ENCODE assay signal across 20 cellular contexts in the genomic region with DNA sequence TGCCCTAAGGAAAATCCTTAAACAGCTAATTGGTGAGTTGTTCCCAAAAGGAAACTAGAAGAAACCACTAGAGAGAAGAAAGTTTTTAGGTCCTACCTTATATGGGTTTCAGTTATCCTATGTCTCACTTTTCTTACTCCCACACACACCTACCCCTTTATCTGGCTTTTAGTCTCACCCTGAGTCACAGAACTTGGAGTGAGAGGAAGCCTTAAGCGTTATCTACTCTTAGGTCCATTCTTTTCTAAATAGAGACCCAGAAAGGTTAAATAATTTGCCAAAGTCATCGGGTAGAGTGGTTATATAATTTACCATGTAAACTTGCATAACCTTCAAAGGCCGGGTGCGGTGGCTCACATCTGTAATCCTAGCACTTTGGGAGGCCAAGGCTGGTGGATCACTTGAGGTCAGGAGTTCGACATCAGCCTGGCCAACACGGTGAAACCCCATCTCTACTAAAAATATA. TPM values are rescaled to one million over a fixed set of nuclear protein-coding genes. Genes with fewer than 3 reads are reported as not detected.
DNase-seq lines count a peak whose midpoint lies in the region; ATAC-seq and TF ChIP-seq lines count a peak whose summit lies in the region.
"Had no signal": no experiment of that assay in that cellular context is flagged by ENCODE, and none has a peak within 500 bp of the region (broad histone marks: within the 10 kb centered on the region; RNA-seq: fewer than 3 reads in every experiment).

No MANE protein-coding gene starts in this region.

- H2AFZ ChIP-seq in IMR-90 (replicated peaks; ENCODE audit: low read length, poor library complexity) (no peak overlapping the region), osteoblast (ENCODE audit: low read length) (no peak overlapping the region)

- no peak overlapping the region for H4K5ac ChIP-seq in IMR-90 (ENCODE audit: low read depth, low read length)

- H3K27me3 ChIP-seq in IMR-90 (ENCODE audit: control insufficient read depth, insufficient read depth, low read length) (no peaks in the 10 kb centered on the region), osteoblast (ENCODE audit: insufficient read depth, low read length) (no peaks in the 10 kb centered on the region)

- BruUV-seq in IMR-90 (replicated peaks; lab: Mats Ljungman, UMichigan), result no TSS peak

- no peak overlapping the region for H3K27ac Mint-ChIP-seq in activated CD4-positive, alpha-beta T cell treated with anti-CD3 and anti-CD28 coated beads for 36 hours
- H3K27ac Mint-ChIP-seq in stimulated activated effector memory CD8-positive, alpha-beta T cell treated with anti-CD3 and anti-CD28 coated beads, Interleukin-12 subunit alpha, Interleukin-12 subunit beta, amount 100 ng/mL, for 72 hours, result no peak overlapping the region
- H3K27ac Mint-ChIP-seq in activated CD4-positive, alpha-beta memory T cell treated with anti-CD3 and anti-CD28 coated beads for 36 hours, result no peak overlapping the region
- H3K27ac Mint-ChIP-seq: CD4-positive, alpha-beta T cell; HFFc6 had no signal

- H3K4me1 ChIP-seq in IMR-90 (ENCODE audit: control insufficient read depth, insufficient read depth, low read length), result no peaks in the 10 kb centered on the region
- peaks cover 5% of the 10 kb centered on the region for H3K4me1 ChIP-seq in osteoblast (ENCODE audit: insufficient read depth, low read length)

- no peak overlapping the region for H2BK15ac ChIP-seq in IMR-90 (ENCODE audit: low read depth, low read length)

- H3K9me3 Mint-ChIP-seq in activated CD4-positive, alpha-beta T cell treated with anti-CD3 and anti-CD28 coated beads for 36 hours (ENCODE audit: low read depth), result no peaks in the 10 kb centered on the region
- no peaks in the 10 kb centered on the region for H3K9me3 Mint-ChIP-seq in stimulated activated effector memory CD8-positive, alpha-beta T cell treated with anti-CD3 and anti-CD28 coated beads, Interleukin-12 subunit alpha, Interleukin-12 subunit beta, amount 100 ng/mL, for 72 hours
- no peaks in the 10 kb centered on the region for H3K9me3 Mint-ChIP-seq in activated CD4-positive, alpha-beta memory T cell treated with anti-CD3 and anti-CD28 coated beads for 36 hours
- H3K9me3 Mint-ChIP-seq: CD4-positive, alpha-beta T cell; HFFc6; IgD-negative memory B cell had no signal

- intact Hi-C loops in activated CD4-positive, alpha-beta T cell treated with anti-CD3 and anti-CD28 coated beads for 36 hours (cut with DNase I, micrococcal nuclease), result loop anchor here in 1 of 2 experiments (10.0 kb wide), 1 partner anchor 1234 kb away; the partner anchor contains the start of genes LTA and TNF
- intact Hi-C loops in IMR-90 (cut with micrococcal nuclease), result no loop called here
- intact Hi-C loops in activated CD4-positive, alpha-beta memory T cell treated with anti-CD3 and anti-CD28 coated beads for 36 hours (cut with micrococcal nuclease), result no loop called here

- H3K9ac ChIP-seq in IMR-90 (ENCODE audit: low read depth, low read length), result no peak overlapping the region

- POLR2A ChIA-PET in activated CD4-positive, alpha-beta T cell treated with anti-CD3 and anti-CD28 coated beads for 36 hours (lab: Charles Lee), result interaction anchor here (1.3 to 2.0 kb wide), 2 partner anchors 12 to 15 kb away, joined by 3 to 6 read pairs; no protein-coding TSS in a partner anchor
- POLR2A ChIA-PET in IMR-90 (lab: Charles Lee; ENCODE audit: unreplicated experiment), result no interaction called here
- POLR2A ChIA-PET in activated CD4-positive, alpha-beta memory T cell treated with anti-CD3 and anti-CD28 coated beads for 36 hours (lab: Charles Lee), result no interaction called here

- no peak for TF ChIP-seq RAD21 in IMR-90 (IDR thresholded peaks at IDR 0.05; ENCODE audit: low read length)

- no peak overlapping the region for H3K4me2 ChIP-seq in IMR-90 (ENCODE audit: low read depth, low read length)
- H3K4me2 ChIP-seq in osteoblast (ENCODE audit: insufficient read depth, low read length), result peak overlapping the region; percentile 24
- H3K4me2 ChIP-seq: A549 had no signal

- H3K27me3 Mint-ChIP-seq in activated CD4-positive, alpha-beta T cell treated with anti-CD3 and anti-CD28 coated beads for 36 hours, result no peaks in the 10 kb centered on the region
- H3K27me3 Mint-ChIP-seq in activated CD4-positive, alpha-beta memory T cell treated with anti-CD3 and anti-CD28 coated beads for 36 hours, result no peaks in the 10 kb centered on the region
- H3K27me3 Mint-ChIP-seq: CD4-positive, alpha-beta T cell; IgD-negative memory B cell had no signal

- H2AK5ac ChIP-seq in IMR-90 (ENCODE audit: low read depth, low read length), result no peak overlapping the region

- no peak overlapping the region for H4K91ac ChIP-seq in IMR-90 (ENCODE audit: insufficient read depth, low read depth, low read length)

- H2AK9ac ChIP-seq in IMR-90 (replicated peaks; ENCODE audit: low read depth, low read length, poor library complexity), result no peak overlapping the region

- peaks cover 2 to 3% of the 10 kb centered on the region in 2 experiments; a peak in 2 of 4 replicates for H3K79me1 ChIP-seq in IMR-90 (ENCODE audit: low read depth in 1 of 2, low read length in 2 of 2)

- H3K36me3 ChIP-seq in IMR-90 (ENCODE audit: control insufficient read depth, insufficient read depth, low read length) (peaks cover 25% of the 10 kb centered on the region), osteoblast (ENCODE audit: insufficient read depth, low read length) (peaks cover 39% of the 10 kb centered on the region)

- peaks cover 7% of the 10 kb centered on the region for H3K9me1 ChIP-seq in IMR-90 (ENCODE audit: insufficient read depth, low read length)

- no peak overlapping the region for H3K56ac ChIP-seq in IMR-90 (ENCODE audit: extremely low read depth, insufficient read depth, low read length)

- H3K4ac ChIP-seq in IMR-90 (ENCODE audit: low read depth, low read length), result no peak overlapping the region

- no peak overlapping the region for H2BK20ac ChIP-seq in IMR-90 (ENCODE audit: low read depth, low read length)

- no peak for TF ChIP-seq POLR2A in IMR-90 (IDR thresholded peaks at IDR 0.05; ENCODE audit: low read depth, low read length)

- CTCF ChIA-PET in activated CD4-positive, alpha-beta T cell treated with anti-CD3 and anti-CD28 coated beads for 36 hours (lab: Charles Lee), result interaction anchor here (0.7 kb wide), 1 partner anchor 14 kb away, joined by 3 read pairs; the partner anchor contains the start of gene TRIM39
- CTCF ChIA-PET in IMR-90 (lab: Yijun Ruan, JAX), result interaction anchor here (1.1 kb wide), 1 partner anchor 122 kb away, joined by 3 read pairs; no protein-coding TSS in a partner anchor
- CTCF ChIA-PET in activated CD4-positive, alpha-beta memory T cell treated with anti-CD3 and anti-CD28 coated beads for 36 hours (lab: Charles Lee), result interaction anchor here (1.1 to 1.5 kb wide), 2 partner anchors 10 to 113 kb away, joined by 3 to 4 read pairs; no protein-coding TSS in a partner anchor

- peaks cover 52% of the 10 kb centered on the region for H3K36me3 Mint-ChIP-seq in activated CD4-positive, alpha-beta T cell treated with anti-CD3 and anti-CD28 coated beads for 36 hours (ENCODE audit: low read depth)
- H3K36me3 Mint-ChIP-seq in stimulated activated effector memory CD8-positive, alpha-beta T cell treated with anti-CD3 and anti-CD28 coated beads, Interleukin-12 subunit alpha, Interleukin-12 subunit beta, amount 100 ng/mL, for 72 hours, result peaks cover 64% of the 10 kb centered on the region
- peaks cover 47% of the 10 kb centered on the region for H3K36me3 Mint-ChIP-seq in activated CD4-positive, alpha-beta memory T cell treated with anti-CD3 and anti-CD28 coated beads for 36 hours

- H3K4me3 ChIP-seq in IMR-90 (ENCODE audit: insufficient read depth, low read depth, low read length), result no peak overlapping the region
- H3K4me3 ChIP-seq in osteoblast (ENCODE audit: insufficient read depth, low read length), result no peak overlapping the region
- H3K4me3 ChIP-seq: A549 had no signal

- H3K23ac ChIP-seq in IMR-90 (ENCODE audit: low read depth, low read length), result no peak overlapping the region

- no peaks in the 10 kb centered on the region for H3K79me2 ChIP-seq in osteoblast (ENCODE audit: insufficient read depth, low read length)

- dilution Hi-C loops in IMR-90 (cut with HindIII; ENCODE audit: low sequenced_read_pairs, unreplicated experiment), result no loop called here

- H3K18ac ChIP-seq in IMR-90 (ENCODE audit: low read depth, low read length), result no peak overlapping the region

- no peak overlapping the region for H2BK5ac ChIP-seq in IMR-90 (ENCODE audit: low read depth, low read length, poor library complexity, severe bottlenecking)

- no peak overlapping the region for H4K8ac ChIP-seq in IMR-90 (ENCODE audit: low read depth in 2 of 2, low read length in 2 of 2)

- H2BK120ac ChIP-seq in IMR-90 (ENCODE audit: low read depth, low read length), result no peak overlapping the region

- TF ChIP-seq CTCF in IMR-90 (conservative IDR thresholded peaks at IDR 0.05; ENCODE audit: low read depth, low read length) (no peak), osteoblast (IDR thresholded peaks at IDR 0.05; ENCODE audit: extremely low read depth, low read depth, low read length) (no peak)

- H4K20me1 ChIP-seq in IMR-90 (ENCODE audit: insufficient read depth, low read length), result no peaks in the 10 kb centered on the region
- H4K20me1 ChIP-seq in osteoblast (ENCODE audit: insufficient read depth, low read length), result no peaks in the 10 kb centered on the region

- peak; percentile 11 for ATAC-seq in activated CD4-positive, alpha-beta T cell treated with anti-CD3 and anti-CD28 coated beads for 36 hours
- no peak for ATAC-seq in IMR-90 (ENCODE audit: low read depth)
- no peak for ATAC-seq in stimulated activated effector memory CD8-positive, alpha-beta T cell treated with anti-CD3 and anti-CD28 coated beads, Interleukin-12 subunit alpha, Interleukin-12 subunit beta, amount 100 ng/mL, for 72 hours
- ATAC-seq: A549, HCT116 had no signal

- H3K4me3 Mint-ChIP-seq in activated CD4-positive, alpha-beta T cell treated with anti-CD3 and anti-CD28 coated beads for 36 hours, result no peak overlapping the region
- H3K4me3 Mint-ChIP-seq in stimulated activated effector memory CD8-positive, alpha-beta T cell treated with anti-CD3 and anti-CD28 coated beads, Interleukin-12 subunit alpha, Interleukin-12 subunit beta, amount 100 ng/mL, for 72 hours, result no peak overlapping the region
- no peak overlapping the region for H3K4me3 Mint-ChIP-seq in activated CD4-positive, alpha-beta memory T cell treated with anti-CD3 and anti-CD28 coated beads for 36 hours
- H3K4me3 Mint-ChIP-seq: CD4-positive, alpha-beta T cell; HFFc6 had no signal

- H3K27ac ChIP-seq in IMR-90 (ENCODE audit: insufficient read depth, low read length) (no peak overlapping the region), osteoblast (ENCODE audit: low read depth, low read length) (no peak overlapping the region)
- H3K27ac ChIP-seq: 22Rv1, A549, C4-2B, HL-60 had no signal

- DNase-seq in activated CD4-positive, alpha-beta T cell treated with anti-CD3 and anti-CD28 coated beads for 36 hours, result no peak
- no peak for DNase-seq in activated CD4-positive, alpha-beta T cell treated with anti-CD3 and anti-CD28 coated beads for 48 hours
- DNase-seq in IMR-90 (peak; percentile 54), amniotic epithelial cell (ENCODE audit: low read depth) (peak; percentile 32), osteoblast (ENCODE audit: insufficient read length, low spot score, missing footprints) (no peak)
- DNase-seq in stimulated activated effector memory CD8-positive, alpha-beta T cell treated with anti-CD3 and anti-CD28 coated beads, Interleukin-12 subunit alpha, Interleukin-12 subunit beta, amount 100 ng/mL, for 72 hours (ENCODE audit: low spot score in 2 of 2), result no peak
- DNase-seq in activated CD4-positive, alpha-beta memory T cell treated with anti-CD3 and anti-CD28 coated beads for 36 hours, result no peak
- DNase-seq: AML-193; Calu3; CD4-positive, alpha-beta T cell; DND-41; GOT3; H7; HFFc6 had no signal

- in situ Hi-C loops in IMR-90 (cut with MboI; ENCODE audit: low sequenced_read_pairs), result no loop called here

- H3K9me3 ChIP-seq in IMR-90 (ENCODE audit: control insufficient read depth, insufficient read depth, low read length) (no peaks in the 10 kb centered on the region), osteoblast (ENCODE audit: low read depth, low read length) (no peaks in the 10 kb centered on the region)
- H3K9me3 ChIP-seq: A549 had no signal

- peaks cover 20% of the 10 kb centered on the region for H3K4me1 Mint-ChIP-seq in activated CD4-positive, alpha-beta T cell treated with anti-CD3 and anti-CD28 coated beads for 36 hours
- H3K4me1 Mint-ChIP-seq in stimulated activated effector memory CD8-positive, alpha-beta T cell treated with anti-CD3 and anti-CD28 coated beads, Interleukin-12 subunit alpha, Interleukin-12 subunit beta, amount 100 ng/mL, for 72 hours, result peaks cover 11% of the 10 kb centered on the region
- H3K4me1 Mint-ChIP-seq in activated CD4-positive, alpha-beta memory T cell treated with anti-CD3 and anti-CD28 coated beads for 36 hours (ENCODE audit: low read depth), result peaks cover 21% of the 10 kb centered on the region

- no peak overlapping the region for H3K14ac ChIP-seq in IMR-90 (replicated peaks; ENCODE audit: low read depth, low read length)

- 100% methylated on average over 1 of the region's 6 CpGs; no CpG with 5 or more reads in 1 of the 2 experiments for WGBS in IMR-90 (ENCODE audit: extremely low coverage in 2 of 2, insufficient read length in 1 of 2), 2 experiments

RNA-seq across cellular contexts. Expression of gene RPP21, which starts 4.3 kb away (rescaled TPM):
- 10 to 100 TPM; 32.6 to 38.1 TPM for total RNA-seq in activated CD4-positive, alpha-beta T cell treated with anti-CD3 and anti-CD28 coated beads for 36 hours
- 20.6 and 28.9 TPM in 2 replicates for total RNA-seq in IMR-90 (2012; rRNA removed)
- 79.1 and 96.7 TPM in 2 replicates for polyA plus RNA-seq in IMR-90 (2012; rRNA removed)
- 136 and 190 TPM in 2 replicates for polyA plus RNA-seq in IMR-90 (2012; cell fraction: cytosol; rRNA removed)
- 68.1 and 176 TPM in 2 replicates for polyA plus RNA-seq in IMR-90 (2012; cell fraction: nucleus; rRNA removed; ENCODE audit: low replicate concordance)
- total RNA-seq in osteoblast, result 23.9 and 24.6 TPM in 2 replicates
- 10 to 100 TPM; 34.6 to 38.3 TPM for total RNA-seq in activated CD4-positive, alpha-beta memory T cell treated with anti-CD3 and anti-CD28 coated beads for 36 hours

RNA-seq across cellular contexts. Expression of gene TRIM39, which starts 13.9 kb away (rescaled TPM):
- 10 to 100 TPM; 16.5 to 17.5 TPM for total RNA-seq in activated CD4-positive, alpha-beta T cell treated with anti-CD3 and anti-CD28 coated beads for 36 hours
- total RNA-seq in IMR-90 (2012; rRNA removed) (9.4 and 10.0 TPM in 2 replicates), osteoblast (12.1 and 14.5 TPM in 2 replicates)
- 6.7 and 7.5 TPM in 2 replicates for polyA plus RNA-seq in IMR-90 (2012; rRNA removed)
- polyA plus RNA-seq in IMR-90 (2012; cell fraction: cytosol; rRNA removed), result 3.4 and 3.8 TPM in 2 replicates
- polyA plus RNA-seq in IMR-90 (2012; cell fraction: nucleus; rRNA removed; ENCODE audit: low replicate concordance), result 17.2 and 30.2 TPM in 2 replicates
- 10 to 100 TPM; 13.7 to 15.6 TPM for total RNA-seq in activated CD4-positive, alpha-beta memory T cell treated with anti-CD3 and anti-CD28 coated beads for 36 hours

Comparison
In these comparisons a context has a peak if more than half of its experiments do, and no peak if none do; other contexts are left out.
1. DNase-seq: peak in IMR-90 (single experiment) and amniotic epithelial cell (single experiment); none in activated CD4-positive, alpha-beta T cell treated with anti-CD3 and anti-CD28 coated beads for 36 hours (single experiment), activated CD4-positive, alpha-beta T cell treated with anti-CD3 and anti-CD28 coated beads for 48 hours (single experiment), osteoblast (single experiment), stimulated activated effector memory CD8-positive, alpha-beta T cell treated with anti-CD3 and anti-CD28 coated beads, Interleukin-12 subunit alpha, Interleukin-12 subunit beta, amount 100 ng/mL, for 72 hours (0 of 2) and activated CD4-positive, alpha-beta memory T cell treated with anti-CD3 and anti-CD28 coated beads for 36 hours (single experiment).